In the genomic region with DNA sequence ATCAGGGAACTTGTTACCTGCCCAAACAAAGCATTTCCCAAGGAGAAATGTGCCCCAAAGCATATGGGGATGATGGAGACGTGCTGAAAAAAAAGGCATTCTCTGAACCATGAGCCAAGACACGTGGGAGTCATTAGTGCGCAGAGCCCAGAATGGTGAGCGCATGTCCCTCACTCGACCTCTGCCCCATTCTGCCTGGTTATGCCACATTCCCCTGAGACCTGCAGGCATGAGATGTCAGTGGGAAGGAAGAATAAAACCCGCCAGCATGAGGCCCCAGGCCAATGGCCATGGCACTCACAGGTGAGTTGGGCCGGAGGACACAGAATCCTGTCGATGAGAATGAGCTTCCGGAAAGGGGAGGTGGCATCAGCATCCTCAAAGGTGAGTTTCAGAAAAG, we compare ENCODE assay signal across 1 cellular context.
TF ChIP-seq lines count a peak whose summit lies in the region.

No MANE protein-coding gene starts in this region.

TF ChIP-seq in IMR-90, 13 proteins besides CTCF, POLR2A, EP300 and RAD21 (continued from another document):
- TF ChIP-seq MAFK (IDR thresholded peaks at IDR 0.05; ENCODE audit: low read depth, low read length) = no peak
- no peak for TF ChIP-seq RCOR1 (IDR thresholded peaks at IDR 0.05; ENCODE audit: insufficient replicate concordance, low read length)
- no peak for TF ChIP-seq CEBPB (IDR thresholded peaks at IDR 0.05; ENCODE audit: low read depth, low read length)
- no peak for TF ChIP-seq SMC3 (IDR thresholded peaks at IDR 0.05; ENCODE audit: low read depth, low read length)
